1 cellular context compared by ENCODE assay signal in genomic region chr17:67824735-67825626, GRCh38.
TF ChIP-seq lines count a peak whose summit lies in the region.

A gene with protein sequence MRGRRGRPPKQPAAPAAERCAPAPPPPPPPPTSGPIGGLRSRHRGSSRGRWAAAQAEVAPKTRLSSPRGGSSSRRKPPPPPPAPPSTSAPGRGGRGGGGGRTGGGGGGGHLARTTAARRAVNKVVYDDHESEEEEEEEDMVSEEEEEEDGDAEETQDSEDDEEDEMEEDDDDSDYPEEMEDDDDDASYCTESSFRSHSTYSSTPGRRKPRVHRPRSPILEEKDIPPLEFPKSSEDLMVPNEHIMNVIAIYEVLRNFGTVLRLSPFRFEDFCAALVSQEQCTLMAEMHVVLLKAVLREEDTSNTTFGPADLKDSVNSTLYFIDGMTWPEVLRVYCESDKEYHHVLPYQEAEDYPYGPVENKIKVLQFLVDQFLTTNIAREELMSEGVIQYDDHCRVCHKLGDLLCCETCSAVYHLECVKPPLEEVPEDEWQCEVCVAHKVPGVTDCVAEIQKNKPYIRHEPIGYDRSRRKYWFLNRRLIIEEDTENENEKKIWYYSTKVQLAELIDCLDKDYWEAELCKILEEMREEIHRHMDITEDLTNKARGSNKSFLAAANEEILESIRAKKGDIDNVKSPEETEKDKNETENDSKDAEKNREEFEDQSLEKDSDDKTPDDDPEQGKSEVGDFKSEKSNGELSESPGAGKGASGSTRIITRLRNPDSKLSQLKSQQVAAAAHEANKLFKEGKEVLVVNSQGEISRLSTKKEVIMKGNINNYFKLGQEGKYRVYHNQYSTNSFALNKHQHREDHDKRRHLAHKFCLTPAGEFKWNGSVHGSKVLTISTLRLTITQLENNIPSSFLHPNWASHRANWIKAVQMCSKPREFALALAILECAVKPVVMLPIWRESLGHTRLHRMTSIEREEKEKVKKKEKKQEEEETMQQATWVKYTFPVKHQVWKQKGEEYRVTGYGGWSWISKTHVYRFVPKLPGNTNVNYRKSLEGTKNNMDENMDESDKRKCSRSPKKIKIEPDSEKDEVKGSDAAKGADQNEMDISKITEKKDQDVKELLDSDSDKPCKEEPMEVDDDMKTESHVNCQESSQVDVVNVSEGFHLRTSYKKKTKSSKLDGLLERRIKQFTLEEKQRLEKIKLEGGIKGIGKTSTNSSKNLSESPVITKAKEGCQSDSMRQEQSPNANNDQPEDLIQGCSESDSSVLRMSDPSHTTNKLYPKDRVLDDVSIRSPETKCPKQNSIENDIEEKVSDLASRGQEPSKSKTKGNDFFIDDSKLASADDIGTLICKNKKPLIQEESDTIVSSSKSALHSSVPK (N-terminal part only) (plus strand): TSS chr17:67825503. CDS start chr17:67825725, 222 bp downstream.

TF ChIP-seq in HepG2, 621 proteins besides CTCF, POLR2A, EP300 and RAD21 (continued from another document and continues in another):
- TF ChIP-seq TMF1 (CRISPR knock-in tag; IDR thresholded peaks at IDR 0.05; ENCODE audit: low read depth): peak; percentile 94; the same call in 1 of the 2 replicates
- no peak for TF ChIP-seq CREBL2 (CRISPR knock-in tag; IDR thresholded peaks at IDR 0.05; ENCODE audit: borderline replicate concordance)
- TF ChIP-seq, protein P1, sequence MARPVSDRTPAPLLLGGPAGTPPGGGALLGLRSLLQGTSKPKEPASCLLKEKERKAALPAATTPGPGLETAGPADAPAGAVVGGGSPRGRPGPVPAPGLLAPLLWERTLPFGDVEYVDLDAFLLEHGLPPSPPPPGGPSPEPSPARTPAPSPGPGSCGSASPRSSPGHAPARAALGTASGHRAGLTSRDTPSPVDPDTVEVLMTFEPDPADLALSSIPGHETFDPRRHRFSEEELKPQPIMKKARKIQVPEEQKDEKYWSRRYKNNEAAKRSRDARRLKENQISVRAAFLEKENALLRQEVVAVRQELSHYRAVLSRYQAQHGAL (CRISPR knock-in tag; IDR thresholded peaks at IDR 0.05; ENCODE audit: not compliant biosample characterization): no peak
- TF ChIP-seq CEBPB (IDR thresholded peaks at IDR 0.05; ENCODE audit: borderline replicate concordance, low read depth, low read length): no peak
- TF ChIP-seq RBM39 (IDR thresholded peaks at IDR 0.05; ENCODE audit: low read depth, low read length, poor library complexity, severe bottlenecking): peak; percentile 68
- no peak for TF ChIP-seq ZBTB34 (CRISPR knock-in tag; IDR thresholded peaks at IDR 0.05)
- TF ChIP-seq ZNF713 (CRISPR knock-in tag; IDR thresholded peaks at IDR 0.05): no peak
- no peak for TF ChIP-seq NFKBIZ (CRISPR knock-in tag; IDR thresholded peaks at IDR 0.05)
- TF ChIP-seq, protein P2, sequence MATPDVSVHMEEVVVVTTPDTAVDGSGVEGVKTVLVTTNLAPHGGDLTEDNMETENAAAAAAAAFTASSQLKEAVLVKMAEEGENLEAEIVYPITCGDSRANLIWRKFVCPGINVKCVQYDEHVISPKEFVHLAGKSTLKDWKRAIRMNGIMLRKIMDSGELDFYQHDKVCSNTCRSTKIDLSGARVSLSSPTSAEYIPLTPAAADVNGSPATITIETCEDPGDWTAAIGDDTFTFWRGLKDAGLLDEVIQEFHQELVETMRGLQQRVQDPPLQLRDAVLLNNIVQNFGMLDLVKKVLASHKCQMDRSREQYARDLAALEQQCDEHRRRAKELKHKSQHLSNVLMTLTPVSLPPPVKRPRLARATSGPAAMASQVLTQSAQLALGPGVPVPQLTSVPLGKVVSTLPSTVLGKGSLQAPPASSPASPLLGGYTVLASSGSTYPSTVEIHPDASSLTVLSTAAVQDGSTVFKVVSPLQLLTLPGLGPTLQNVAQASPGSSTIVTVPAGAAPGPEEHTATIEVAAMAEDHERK (CRISPR knock-in tag; IDR thresholded peaks at IDR 0.05; ENCODE audit: low read depth): peak; percentile 69
- TF ChIP-seq ZBTB38 (CRISPR knock-in tag; IDR thresholded peaks at IDR 0.05): peak; percentile 78; the same call in 1 of the 2 replicates
- no peak for TF ChIP-seq HNF1A (IDR thresholded peaks at IDR 0.05; ENCODE audit: low read depth)
- TF ChIP-seq HNF1A (CRISPR knock-in tag; IDR thresholded peaks at IDR 0.05; ENCODE audit: borderline replicate concordance): peak; percentile 76; the same call in 1 of the 2 replicates
- 0 out of 2 replicates have a peak, but pooled peaks have one; percentile 30 for TF ChIP-seq STAT5B (CRISPR knock-in tag; IDR thresholded peaks at IDR 0.05)
- no peak for TF ChIP-seq ZNF557 (CRISPR knock-in tag; IDR thresholded peaks at IDR 0.05)
- TF ChIP-seq ZNF609 (CRISPR knock-in tag; IDR thresholded peaks at IDR 0.05; ENCODE audit: borderline replicate concordance): 0 out of 2 replicates have a peak, but pooled peaks have one; percentile 20
- no peak for TF ChIP-seq DMTF1 (CRISPR knock-in tag; IDR thresholded peaks at IDR 0.05)
- TF ChIP-seq ZNF775 (CRISPR knock-in tag; IDR thresholded peaks at IDR 0.05; ENCODE audit: borderline replicate concordance): no peak
- no peak; the same call in 1 of the 2 replicates for TF ChIP-seq DR1 (CRISPR knock-in tag; IDR thresholded peaks at IDR 0.05)
- peak; percentile 89 for TF ChIP-seq ZNF777 (CRISPR knock-in tag; IDR thresholded peaks at IDR 0.05)
- TF ChIP-seq ZNF512B (CRISPR knock-in tag; IDR thresholded peaks at IDR 0.05; ENCODE audit: borderline replicate concordance): 0 out of 2 replicates have a peak, but pooled peaks have one; percentile 45
